20 cellular contexts compared by ENCODE assay signal in genomic region chr20:15220778-15221565, GRCh38.
A peak's percentile ranks its signal among the peaks of the same experiment; 100 is the strongest.
DNase-seq lines count a peak whose midpoint lies in the region; ATAC-seq and TF ChIP-seq lines count a peak whose summit lies in the region.
"Had no signal": no experiment of that assay in that cellular context is flagged by ENCODE, and none has a peak within 500 bp of the region (broad histone marks: within the 10 kb centered on the region; RNA-seq: fewer than 3 reads in every experiment).

No MANE protein-coding gene starts in this region.

- no peaks in the 10 kb centered on the region for H3K36me3 Mint-ChIP-seq in H9 (ENCODE audit: insufficient read depth in 1 of 3, low read depth in 3 of 3)

- no peaks in the 10 kb centered on the region for H3K23me2 ChIP-seq in H9 (ENCODE audit: insufficient read length, low read depth, low read length, poor library complexity, severe bottlenecking)

- H4K20me1 ChIP-seq in H9 (ENCODE audit: control insufficient read depth, insufficient read depth, insufficient read length), result no peaks in the 10 kb centered on the region
- H4K20me1 ChIP-seq in Karpas-422 (ENCODE audit: insufficient read depth, low read depth, low read length), result no peaks in the 10 kb centered on the region
- H4K20me1 ChIP-seq: BLaER1 treated with 17β-estradiol and CSF1 and Interleukin-3, amounts not matched to agents 10 nM and 100 nM had no signal

- no peak overlapping the region for H2BK5ac ChIP-seq in H9 (ENCODE audit: insufficient read length, low read length)

- no peak overlapping the region for H2BK15ac ChIP-seq in H9 (ENCODE audit: low read depth, low read length)

- no peak overlapping the region for H2AK5ac ChIP-seq in H9 (ENCODE audit: insufficient read length, low read length)

- H4K8ac ChIP-seq in H9 (replicated peaks; ENCODE audit: insufficient read length, low read depth, low read length), result no peak overlapping the region

- no peak overlapping the region for H3K4ac ChIP-seq in H9 (ENCODE audit: low read depth, low read length)

- H4K91ac ChIP-seq in H9 (ENCODE audit: insufficient read length, low read depth, low read length), result no peak overlapping the region

- H3K4me1 Mint-ChIP-seq in H9, result peaks cover 33 to 35% of the 10 kb centered on the region in 2 experiments

- H3K9me2 ChIP-seq in Karpas-422 (replicated peaks; ENCODE audit: insufficient read depth, low read length), result no peaks in the 10 kb centered on the region; the same call in 1 of the 2 replicates

- no peaks in the 10 kb centered on the region for H3K79me1 ChIP-seq in H9 (ENCODE audit: insufficient read depth, low read depth, low read length, poor library complexity, severe bottlenecking)

- no peaks in the 10 kb centered on the region; a peak in 1 of 5 replicates for H3K9me3 Mint-ChIP-seq in H9

- no peak overlapping the region for H2BK20ac ChIP-seq in H9 (ENCODE audit: low read depth, low read length, poor library complexity, severe bottlenecking)

- no peak overlapping the region for H3K56ac ChIP-seq in H9 (ENCODE audit: insufficient read length, low read depth, low read length)

- WGBS in H9 (ENCODE audit: extremely low coverage, insufficient read length, low lambda C conversion rate), result no CpG with 5 or more reads among the region's 6 CpGs

- H3K9me3 ChIP-seq in H9 (ENCODE audit: control insufficient read depth, low read depth, low read length) (no peaks in the 10 kb centered on the region), Karpas-422 (ENCODE audit: low read length) (no peaks in the 10 kb centered on the region)
- H3K9me3 ChIP-seq: BLaER1 treated with 17β-estradiol and CSF1 and Interleukin-3, amounts not matched to agents 10 nM and 100 nM; colonic mucosa; SJSA1; uterus had no signal

- H3K14ac ChIP-seq in H9 (ENCODE audit: insufficient read depth, low read length), result no peak overlapping the region

- H3K27me3 Mint-ChIP-seq in H9 (ENCODE audit: low read depth), result no peaks in the 10 kb centered on the region
- H3K27me3 Mint-ChIP-seq: activated T-cell treated with anti-CD3 and anti-CD28 coated beads, Interleukin-2, amount 50 U/mL, for 24 hours had no signal

- no peak overlapping the region for H3K18ac ChIP-seq in H9 (ENCODE audit: insufficient read length, low read depth, low read length)

- no peak for TF ChIP-seq CTCF in H9 (conservative IDR thresholded peaks at IDR 0.05)
- no peak for TF ChIP-seq CTCF in foreskin keratinocyte (conservative IDR thresholded peaks at IDR 0.05)

- H3K79me2 ChIP-seq in H9 (ENCODE audit: insufficient read depth, low read length) (no peaks in the 10 kb centered on the region), Karpas-422 (ENCODE audit: low read length) (no peaks in the 10 kb centered on the region)

- H3K27me3 ChIP-seq in H9 (ENCODE audit: insufficient read depth, low read length) (no peaks in the 10 kb centered on the region), foreskin keratinocyte (no peaks in the 10 kb centered on the region), Karpas-422 (ENCODE audit: low read length) (no peaks in the 10 kb centered on the region)
- H3K27me3 ChIP-seq: BLaER1 treated with 17β-estradiol and CSF1 and Interleukin-3, amounts not matched to agents 10 nM and 100 nM; colonic mucosa; SJSA1; uterus had no signal

- H3K4me3 ChIP-seq in Karpas-422 (ENCODE audit: low read length), result no peak overlapping the region
- H3K4me3 ChIP-seq: BLaER1 treated with 17β-estradiol and CSF1 and Interleukin-3, amounts not matched to agents 10 nM and 100 nM; colonic mucosa; SJSA1; uterus had no signal

- no peak overlapping the region for H2BK12ac ChIP-seq in H9 (ENCODE audit: insufficient read length, low read depth, low read length)

- DNase-seq in H9, result no peak
- peak; percentile 28 for DNase-seq in astrocyte of the hippocampus (ENCODE audit: low read depth, low spot score)
- DNase-seq in foreskin keratinocyte, result peak; percentile 66 to 79
- peak; percentile 34 for DNase-seq in renal cortical epithelial cell (ENCODE audit: low read depth)
- DNase-seq in KG1 (lab: John Stamatoyannopoulos, UW), result no peak
- DNase-seq in stimulated activated CD4-positive, alpha-beta T cell treated with anti-CD3 and anti-CD28 coated beads, Interleukin-4, amount 100 ng/mL, for 1 hour, result no peak
- no peak for DNase-seq in Karpas-422
- DNase-seq in NCI-H82 (lab: John Stamatoyannopoulos, UW), result no peak
- DNase-seq: activated CD4-positive, alpha-beta T cell treated with anti-CD3 and anti-CD28 coated beads, Interleukin-2, amount 50 U/mL, for 4 hours; activated T-cell treated with anti-CD3 and anti-CD28 coated beads, Interleukin-2, amount 50 U/mL, for 24 hours; colonic mucosa; KBM-7; midbrain; NCI-H1417; NCI-H446 treated with DMSO at 0.1 percent for 48 hours; nucleus accumbens; stimulated activated naive CD4-positive, alpha-beta T cell treated with Interleukin-2 at 50 U/mL for 16 hours; uterus had no signal

- H3K4me1 ChIP-seq in H9 (ENCODE audit: insufficient read depth, low read length), result peaks cover 10% of the 10 kb centered on the region; the same call in 1 of the 2 replicates
- peaks cover 25% of the 10 kb centered on the region for H3K4me1 ChIP-seq in foreskin keratinocyte
- no peaks in the 10 kb centered on the region for H3K4me1 ChIP-seq in Karpas-422 (ENCODE audit: low read length)
- H3K4me1 ChIP-seq: BLaER1 treated with 17β-estradiol and CSF1 and Interleukin-3, amounts not matched to agents 10 nM and 100 nM; colonic mucosa; SJSA1; uterus had no signal

- no peak overlapping the region for H2BK120ac ChIP-seq in H9 (ENCODE audit: low read depth, low read length, poor library complexity, severe bottlenecking)

- peak; percentile 73 for ATAC-seq in foreskin keratinocyte

- no peak overlapping the region for H3K4me2 ChIP-seq in H9 (ENCODE audit: insufficient read depth, insufficient read length, low read length)
- no peak overlapping the region for H3K4me2 ChIP-seq in Karpas-422 (ENCODE audit: low read depth, low read length, poor library complexity, severe bottlenecking)
- H3K4me2 ChIP-seq: BLaER1 treated with 17β-estradiol and CSF1 and Interleukin-3, amounts not matched to agents 10 nM and 100 nM had no signal

- H3K36me3 ChIP-seq in Karpas-422 (ENCODE audit: insufficient read depth, low read length), result no peaks in the 10 kb centered on the region
- H3K36me3 ChIP-seq: BLaER1 treated with 17β-estradiol and CSF1 and Interleukin-3, amounts not matched to agents 10 nM and 100 nM; colonic mucosa; SJSA1; uterus had no signal

- H3K23ac ChIP-seq in H9 (ENCODE audit: insufficient read length, low read depth, low read length), result no peak overlapping the region

- no peak overlapping the region for H4K5ac ChIP-seq in H9 (ENCODE audit: insufficient read length, low read depth, low read length)

- H3K4me3 Mint-ChIP-seq in H9, result no peak overlapping the region
- H3K4me3 Mint-ChIP-seq: activated T-cell treated with anti-CD3 and anti-CD28 coated beads, Interleukin-2, amount 50 U/mL, for 24 hours had no signal

- H2AFZ ChIP-seq in H9 (ENCODE audit: low read length) (no peak overlapping the region), Karpas-422 (ENCODE audit: low read length) (no peak overlapping the region)

- H3K9ac ChIP-seq in H9 (ENCODE audit: extremely low read depth, insufficient read length, low read length) (no peak overlapping the region), Karpas-422 (ENCODE audit: low read length) (no peak overlapping the region)
- H3K9ac ChIP-seq: BLaER1 treated with 17β-estradiol and CSF1 and Interleukin-3, amounts not matched to agents 10 nM and 100 nM had no signal

- no peak overlapping the region for H3T11ph ChIP-seq in H9 (ENCODE audit: low read length)

- H3K27ac ChIP-seq in H9 (ENCODE audit: insufficient read length, low read depth, low read length) (no peak overlapping the region), foreskin keratinocyte (no peak overlapping the region), Karpas-422 (ENCODE audit: low read length) (no peak overlapping the region)
- H3K27ac ChIP-seq: BLaER1 treated with 17β-estradiol and CSF1 and Interleukin-3, amounts not matched to agents 10 nM and 100 nM; colonic mucosa; SJSA1; uterus had no signal

- H3K27ac Mint-ChIP-seq in H9, result peak overlapping the region; percentile 15 to 83 (median 65)
- H3K27ac Mint-ChIP-seq: activated T-cell treated with anti-CD3 and anti-CD28 coated beads, Interleukin-2, amount 50 U/mL, for 24 hours had no signal

Comparison
In these comparisons a context has a peak if more than half of its experiments do, and no peak if none do; other contexts are left out.
1. DNase-seq: peak in astrocyte of the hippocampus (single experiment), foreskin keratinocyte (2 of 2) and renal cortical epithelial cell (single experiment); none in H9 (single experiment), KG1 (single experiment), stimulated activated CD4-positive, alpha-beta T cell treated with anti-CD3 and anti-CD28 coated beads, Interleukin-4, amount 100 ng/mL, for 1 hour (single experiment), Karpas-422 (single experiment) and NCI-H82 (single experiment).